Comparison of ENCODE assay signal across 28 cellular contexts in the genomic region with DNA sequence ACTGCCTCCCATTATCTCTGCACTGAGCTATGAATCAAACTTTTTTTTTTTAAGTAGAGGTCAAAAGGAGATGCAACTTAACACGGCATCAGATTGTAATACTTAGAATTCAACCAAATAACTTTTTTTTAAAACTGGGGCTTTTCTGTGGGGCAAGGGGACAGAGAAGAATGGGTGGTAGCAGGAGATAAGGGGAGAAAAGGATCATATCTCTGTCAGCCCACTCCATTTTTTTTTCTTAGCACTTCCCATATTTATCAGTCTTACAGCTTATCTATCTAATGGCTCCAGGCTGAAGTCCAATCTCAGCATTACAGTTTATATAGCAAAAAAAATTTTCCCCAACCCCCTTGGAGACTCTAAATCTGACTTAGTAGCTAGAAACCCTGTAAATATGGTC.
"Had no signal": no experiment of that assay in that cellular context is flagged by ENCODE, and none has a peak within 500 bp of the region (broad histone marks: within the 10 kb centered on the region; RNA-seq: fewer than 3 reads in every experiment).

No MANE protein-coding gene starts in this region.

- H3K9me3 Mint-ChIP-seq: activated CD4-positive, alpha-beta memory T cell treated with anti-CD3 and anti-CD28 coated beads, Interleukin-2, amount 10 ng/mL, durations not matched to agents 7 days and 5 days; activated T-helper 17 cell treated with anti-CD3 and anti-CD28 coated beads, Interleukin-2, amount 50 U/mL, for 72 hours had no signal

- H3K27me3 Mint-ChIP-seq: activated CD4-positive, alpha-beta memory T cell treated with anti-CD3 and anti-CD28 coated beads, Interleukin-2, amount 10 ng/mL, durations not matched to agents 7 days and 5 days; activated CD4-positive, alpha-beta T cell treated with anti-CD3 and anti-CD28 coated beads for 36 hours; activated T-helper 17 cell treated with anti-CD3 and anti-CD28 coated beads, Interleukin-2, amount 50 U/mL, for 72 hours; T-helper 17 cell had no signal

- H3K27ac Mint-ChIP-seq: activated CD4-positive, alpha-beta memory T cell treated with anti-CD3 and anti-CD28 coated beads, Interleukin-2, amount 10 ng/mL, durations not matched to agents 7 days and 5 days; activated CD4-positive, alpha-beta T cell treated with anti-CD3 and anti-CD28 coated beads for 36 hours; activated T-helper 17 cell treated with anti-CD3 and anti-CD28 coated beads, Interleukin-2, amount 50 U/mL, for 72 hours; T-helper 17 cell had no signal

- H3K4me2 ChIP-seq: KMS-11 had no signal

- H3K4me3 ChIP-seq: cardiac muscle cell, SJSA1 had no signal

- H3K9ac ChIP-seq: KMS-11 had no signal

- H3K4me3 Mint-ChIP-seq: activated CD4-positive, alpha-beta memory T cell treated with anti-CD3 and anti-CD28 coated beads, Interleukin-2, amount 10 ng/mL, durations not matched to agents 7 days and 5 days; activated CD4-positive, alpha-beta T cell treated with anti-CD3 and anti-CD28 coated beads for 36 hours; activated T-helper 17 cell treated with anti-CD3 and anti-CD28 coated beads, Interleukin-2, amount 50 U/mL, for 72 hours; T-helper 17 cell had no signal

- H3K27me3 ChIP-seq: brain microvascular endothelial cell, cardiac muscle cell, SJSA1 had no signal

- DNase-seq: activated CD4-positive, alpha-beta memory T cell treated with anti-CD3 and anti-CD28 coated beads, Interleukin-2, amount 10 ng/mL, durations not matched to agents 7 days and 5 days; activated CD4-positive, alpha-beta T cell treated with anti-CD3 and anti-CD28 coated beads for 36 hours; activated CD4-positive, alpha-beta T cell treated with anti-CD3 and anti-CD28 coated beads, Interleukin-2, amount 50 U/mL, for 1 hour; activated gamma-delta T cell treated with Interleukin-2 at 50 U/mL for 16 hours; activated naive CD4-positive, alpha-beta T cell treated with anti-CD3 and anti-CD28 coated beads, Interleukin-2, amount 50 U/mL, for 16 hours; activated T-cell treated with anti-CD3 and anti-CD28 coated beads for 4 hours; activated T-cell treated with anti-CD3 and anti-CD28 coated beads, Interleukin-2, amount 50 U/mL, for 48 hours; amygdala; brain microvascular endothelial cell; cerebellar nuclear complex; IMR-90; NCI-H1092; NCI-H1417; NCI-H1930; NCI-H2171 treated with DMSO at 0.1 percent for 48 hours; NCI-H226; NCI-H510A; NCI-H526 treated with DMSO at 0.1 percent for 48 hours; NCI-H82; PC-3; SHP77; T-helper 17 cell; T-helper 9 cell; WERI-Rb-1 had no signal

- H3K4me1 ChIP-seq: SJSA1 had no signal

- H3K9me3 ChIP-seq: SJSA1 had no signal

- H3K4me1 Mint-ChIP-seq: activated CD4-positive, alpha-beta memory T cell treated with anti-CD3 and anti-CD28 coated beads, Interleukin-2, amount 10 ng/mL, durations not matched to agents 7 days and 5 days; activated CD4-positive, alpha-beta T cell treated with anti-CD3 and anti-CD28 coated beads for 36 hours; activated T-helper 17 cell treated with anti-CD3 and anti-CD28 coated beads, Interleukin-2, amount 50 U/mL, for 72 hours; T-helper 17 cell had no signal

- H3K27ac ChIP-seq: brain microvascular endothelial cell, cardiac muscle cell, KMS-11, SJSA1, WERI-Rb-1 had no signal
